ENCODE assay signal across 27 cellular contexts in genomic region chr20:44836596-44837120, GRCh38. TPM values are rescaled to one million over a fixed set of nuclear protein-coding genes. Genes with fewer than 3 reads are reported as not detected.
"Had no signal": no experiment of that assay in that cellular context is flagged by ENCODE, and none has a peak within 500 bp of the region (broad histone marks: within the 10 kb centered on the region; RNA-seq: fewer than 3 reads in every experiment).

No MANE protein-coding gene starts in this region.

- H3K4me1 ChIP-seq: ascending aorta, SJSA1 had no signal

- H3K9me3 ChIP-seq: ascending aorta, SJSA1, SK-N-SH had no signal

- DNase-seq: activated CD4-positive, alpha-beta T cell treated with anti-CD3 and anti-CD28 coated beads, Interleukin-2, amount 10 ng/mL, durations not matched to agents 24 days and 14 days; activated CD4-positive, alpha-beta T cell treated with anti-CD3 and anti-CD28 coated beads, Interleukin-2, amount 50 U/mL, for 4 hours; activated CD8-positive, alpha-beta T cell treated with anti-CD3 and anti-CD28 coated beads for 36 hours; activated gamma-delta T cell; activated naive CD4-positive, alpha-beta T cell treated with Interleukin-2 at 50 U/mL for 16 hours; activated naive CD8-positive, alpha-beta T cell treated with anti-CD3 and anti-CD28 coated beads, Interleukin-2, amount 10 ng/mL, durations not matched to agents 7 days and 5 days; activated T-cell treated with anti-CD3 and anti-CD28 coated beads, Interleukin-2, amount 50 U/mL, for 1 hour; amygdala; NCI-H1092 treated with DMSO at 0.1 percent for 48 hours; NCI-H1417; NCI-H2029; NCI-H2107; NCI-H2171; NCI-H2227 treated with DMSO at 0.1 percent for 48 hours; NCI-H446; NCI-H510A treated with DMSO at 0.1 percent for 48 hours; NCI-H526 treated with DMSO at 0.1 percent for 48 hours; NCI-H774; SHP77; SK-N-SH had no signal

- H3K27ac ChIP-seq: ascending aorta, cardiac muscle cell, KMS-11, SJSA1 had no signal

- H3K27me3 ChIP-seq: ascending aorta, cardiac muscle cell had no signal

- H3K36me3 ChIP-seq: ascending aorta, cardiac muscle cell, SJSA1 had no signal

- H3K9ac ChIP-seq: KMS-11, SK-N-SH had no signal

- H3K4me3 ChIP-seq: ascending aorta, cardiac muscle cell, SJSA1 had no signal

- H3K4me2 ChIP-seq: KMS-11, SK-N-SH had no signal

RNA-seq across cellular contexts. Expression of gene RIMS4, which starts 26.3 kb away (rescaled TPM):
- total RNA-seq: activated CD4-positive, alpha-beta T cell treated with anti-CD3 and anti-CD28 coated beads, Interleukin-2, amount 10 ng/mL, durations not matched to agents 24 days and 14 days; activated CD8-positive, alpha-beta T cell treated with anti-CD3 and anti-CD28 coated beads for 36 hours; activated naive CD8-positive, alpha-beta T cell treated with anti-CD3 and anti-CD28 coated beads, Interleukin-2, amount 10 ng/mL, durations not matched to agents 7 days and 5 days; activated T-helper 2 cell treated with anti-CD3 and anti-CD28 coated beads, Interferon-gamma antibody, Interleukin-2, Interleukin-4, amounts not matched to agents 10 μg/mL and 5 μg/mL and 100 μg/mL, durations not matched to agents 14 hours and 24 hours and 36 hours; LHCN-M2; RPMI7951; SJSA1 had no signal
